Comparison of ENCODE assay signal across 31 cellular contexts in the genomic region with DNA sequence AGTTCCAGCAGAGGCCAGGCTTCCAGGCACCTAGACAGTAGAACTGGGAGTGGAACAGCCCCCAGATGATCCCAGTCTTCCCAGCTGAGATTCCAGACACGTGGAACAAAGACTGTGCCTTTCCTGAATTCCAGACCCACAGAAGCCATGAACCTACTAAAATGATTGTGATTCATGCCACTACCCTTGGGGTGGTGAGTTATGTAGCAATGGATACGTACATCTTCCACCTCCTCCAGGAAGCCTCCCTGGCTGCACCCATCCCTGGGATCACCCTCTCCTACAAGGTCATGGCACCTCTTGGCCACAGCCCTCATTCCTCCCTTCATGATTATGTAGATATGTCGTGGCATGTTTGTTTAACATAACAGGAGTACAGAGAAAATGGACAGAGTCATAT.
"Had no signal": no experiment of that assay in that cellular context is flagged by ENCODE, and none has a peak within 500 bp of the region (broad histone marks: within the 10 kb centered on the region; RNA-seq: fewer than 3 reads in every experiment).

No MANE protein-coding gene starts in this region.

- DNase-seq: activated CD4-positive, alpha-beta memory T cell treated with anti-CD3 and anti-CD28 coated beads for 36 hours; activated CD4-positive, alpha-beta T cell treated with anti-CD3 and anti-CD28 coated beads for 36 hours; activated CD4-positive, alpha-beta T cell treated with anti-CD3 and anti-CD28 coated beads, Interleukin-2, amount 10 ng/mL, durations not matched to agents 24 days and 14 days; activated CD4-positive, CD25-positive, alpha-beta regulatory T cell; activated CD4-positive, CD25-positive, alpha-beta regulatory T cell treated with anti-CD3 and anti-CD28 coated beads, Interleukin-2, amount 50 U/mL, for 72 hours; activated CD8-positive, alpha-beta memory T cell treated with anti-CD3 and anti-CD28 coated beads, Interleukin-2, amount 10 ng/mL, durations not matched to agents 7 days and 5 days; activated CD8-positive, alpha-beta memory T cell treated with anti-CD3 and anti-CD28 coated beads, Interleukin-2, amount 50 U/mL, for 4 hours; activated CD8-positive, alpha-beta T cell treated with anti-CD3 and anti-CD28 coated beads, Interleukin-2, amount 10 ng/mL, durations not matched to agents 7 days and 5 days; activated effector memory CD4-positive, alpha-beta T cell treated with anti-CD3 and anti-CD28 coated beads, Interleukin-2, amount 50 U/mL, for 16 hours; activated naive CD4-positive, alpha-beta T cell treated with anti-CD3 and anti-CD28 coated beads for 36 hours; activated naive CD8-positive, alpha-beta T cell treated with anti-CD3 and anti-CD28 coated beads for 36 hours; activated naive CD8-positive, alpha-beta T cell treated with anti-CD3 and anti-CD28 coated beads, Interleukin-2, amount 50 U/mL, for 24 hours; activated T-cell treated with anti-CD3 and anti-CD28 coated beads, Interleukin-2, amount 50 U/mL, for 1 hour; activated T-cell treated with anti-CD3 and anti-CD28 coated beads, Interleukin-2, amount 50 U/mL, for 48 hours; adrenal gland; amygdala; aorta; body of pancreas; central memory CD4-positive, alpha-beta T cell; cerebellar nuclear complex; colonic mucosa; effector CD8-positive, alpha-beta T cell; esophagus squamous epithelium; foreskin melanocyte; head of caudate nucleus; T-helper 2 cell had no signal

- H3K36me3 ChIP-seq: adrenal gland, breast epithelium, cardiac muscle cell, colonic mucosa, esophagus squamous epithelium had no signal

- ATAC-seq: activated CD4-positive, alpha-beta T cell treated with anti-CD3 and anti-CD28 coated beads for 36 hours; activated CD8-positive, alpha-beta memory T cell treated with anti-CD3 and anti-CD28 coated beads, Interleukin-2, amount 10 ng/mL, durations not matched to agents 7 days and 5 days; activated CD8-positive, alpha-beta T cell treated with anti-CD3 and anti-CD28 coated beads, Interleukin-2, amount 10 ng/mL, durations not matched to agents 7 days and 5 days; activated naive CD8-positive, alpha-beta T cell treated with anti-CD3 and anti-CD28 coated beads, Interleukin-2, amount 50 U/mL, for 24 hours; body of pancreas had no signal

- H3K27me3 ChIP-seq: adrenal gland, body of pancreas, cardiac muscle cell, colonic mucosa had no signal

- H3K27ac ChIP-seq: adrenal gland, body of pancreas, breast epithelium, cardiac muscle cell, colonic mucosa, epithelial cell of prostate, esophagus squamous epithelium had no signal

- H3K9me3 ChIP-seq: adrenal gland, body of pancreas, colonic mucosa had no signal

- H3K4me1 ChIP-seq: adrenal gland, breast epithelium, colonic mucosa, esophagus squamous epithelium had no signal

- H3K4me3 ChIP-seq: adrenal gland, body of pancreas, breast epithelium, cardiac muscle cell, colonic mucosa, esophagus squamous epithelium had no signal

- FAIRE-seq: endometrium, endothelial cell of umbilical vein had no signal
